In genomic region chr20:5933802-5934436, GRCh38 we compare ENCODE assay signal across 9 cellular contexts. TPM values are rescaled to one million over a fixed set of nuclear protein-coding genes. Genes with fewer than 3 reads are reported as not detected.
DNase-seq lines count a peak whose midpoint lies in the region; ATAC-seq and TF ChIP-seq lines count a peak whose summit lies in the region.
"Had no signal": no experiment of that assay in that cellular context is flagged by ENCODE, and none has a peak within 500 bp of the region (broad histone marks: within the 10 kb centered on the region; RNA-seq: fewer than 3 reads in every experiment).

No MANE protein-coding gene starts in this region.

- no peak overlapping the region for H3K27ac ChIP-seq in testis

- H3K27me3 ChIP-seq in Caco-2 (replicated peaks; ENCODE audit: control insufficient read depth, insufficient read depth, low read length) (no peaks in the 10 kb centered on the region), testis (no peaks in the 10 kb centered on the region)

- H3K27me3 Mint-ChIP-seq in Caco-2 (ENCODE audit: insufficient read depth, unreplicated experiment) = no peaks in the 10 kb centered on the region
- H3K27me3 Mint-ChIP-seq: dendritic cell treated with granulocyte-macrophage colony-stimulating factor and Interleukin-4, amounts not matched to agents 40 ng/mL and 50 ng/mL, for 4 days had no signal

- H3K9me3 Mint-ChIP-seq in Caco-2 (ENCODE audit: unreplicated experiment) = no peaks in the 10 kb centered on the region
- H3K9me3 Mint-ChIP-seq: dendritic cell treated with granulocyte-macrophage colony-stimulating factor and Interleukin-4, amounts not matched to agents 40 ng/mL and 50 ng/mL, for 4 days had no signal

- no peaks in the 10 kb centered on the region for H3K4me1 ChIP-seq in Caco-2
- H3K4me1 ChIP-seq in testis = no peaks in the 10 kb centered on the region

- H3K4me3 ChIP-seq in Caco-2 (ENCODE audit: low read depth, low read length) (no peak overlapping the region), cardiac fibroblast (replicated peaks in 1 of 2; ENCODE audit: low read depth in 2 of 2, low read length in 2 of 2) (no peak overlapping the region), testis (no peak overlapping the region)

- 85 to 91% methylated on average over 7 of the region's 7 CpGs for WGBS in testis, 2 donors

- H3K4me3 Mint-ChIP-seq in Caco-2 (ENCODE audit: unreplicated experiment) = no peak overlapping the region
- H3K4me3 Mint-ChIP-seq: dendritic cell treated with granulocyte-macrophage colony-stimulating factor and Interleukin-4, amounts not matched to agents 40 ng/mL and 50 ng/mL, for 4 days had no signal

- peak; percentile 31 to 51 for TF ChIP-seq CTCF in Caco-2 (IDR thresholded peaks at IDR 0.05; ENCODE audit: insufficient read depth in 1 of 2, low read depth in 1 of 2, low read length in 1 of 2, severe bottlenecking in 1 of 2, unreplicated experiment in 1 of 2)
- TF ChIP-seq CTCF in cardiac fibroblast (IDR thresholded peaks at IDR 0.05; ENCODE audit: low read depth, low read length) = peak; percentile 8
- no peak for TF ChIP-seq CTCF in testis (IDR thresholded peaks at IDR 0.05)

- H3K9me3 ChIP-seq in Caco-2 (no peaks in the 10 kb centered on the region), testis (no peaks in the 10 kb centered on the region)

- intact Hi-C loops in Caco-2 (cut with micrococcal nuclease; ENCODE audit: unreplicated experiment) = loop anchor here (1.0 to 5.0 kb wide), 3 partner anchors 127 to 405 kb away; no protein-coding TSS in a partner anchor
- intact Hi-C loops in testis (cut with DNase I; ENCODE audit: low total_unique reads) = no loop called here

- no peaks in the 10 kb centered on the region for H3K36me3 Mint-ChIP-seq in Caco-2 (ENCODE audit: insufficient read depth, unreplicated experiment)

- no peaks in the 10 kb centered on the region for H3K36me3 ChIP-seq in Caco-2 (ENCODE audit: control insufficient read depth, insufficient read depth, low read length)
- H3K36me3 ChIP-seq in testis (ENCODE audit: low read depth, missing control alignments) = no peaks in the 10 kb centered on the region

- DNase-seq in Caco-2 = peak in 1 of 2 experiments; percentile 60
- DNase-seq in NCI-H146 treated with DMSO at 0.1 percent for 48 hours (lab: John Stamatoyannopoulos, UW; ENCODE audit: unreplicated experiment) = peak; percentile 20
- peak in 1 of 2 donors; percentile 33 for DNase-seq in cardiac fibroblast (ENCODE audit: low read depth in 2 of 2)
- no peak for DNase-seq in stimulated activated naive CD8-positive, alpha-beta T cell treated with anti-CD3 and anti-CD28 coated beads, Interleukin-15, Interleukin-2, amounts not matched to agents 100 U/mL and 50 U/mL, for 24 hours
- no peak for DNase-seq in testis

- no peak for TF ChIP-seq POLR2A in testis (IDR thresholded peaks at IDR 0.05)

- POLR2A ChIA-PET in Caco-2 (lab: Charles Lee) = no interaction called here

- H3K4me1 Mint-ChIP-seq in Caco-2 (ENCODE audit: low read depth, unreplicated experiment) = peaks cover 7% of the 10 kb centered on the region

- CTCF ChIA-PET in Caco-2 (lab: Charles Lee) = interaction anchor here (0.5 to 5.8 kb wide), 4 partner anchors 20 to 405 kb away, joined by 3 to 32 read pairs (median 4); no protein-coding TSS in a partner anchor

- no TSS peak for BruUV-seq in Caco-2 (replicated peaks; lab: Mats Ljungman, UMichigan)

- ATAC-seq in GM18907 (IDR thresholded peaks at IDR 0.05; ENCODE audit: unreplicated experiment) (peak; percentile 65), GM19397 (IDR thresholded peaks at IDR 0.05; ENCODE audit: unreplicated experiment) (no peak), HG03565 (IDR thresholded peaks at IDR 0.05; ENCODE audit: unreplicated experiment) (no peak)
- peak; percentile 60 for ATAC-seq in stimulated activated naive CD8-positive, alpha-beta T cell treated with anti-CD3 and anti-CD28 coated beads, Interleukin-15, Interleukin-2, amounts not matched to agents 100 U/mL and 50 U/mL, for 24 hours

- H3K27ac Mint-ChIP-seq in Caco-2 (ENCODE audit: unreplicated experiment) = no peak overlapping the region
- H3K27ac Mint-ChIP-seq: dendritic cell treated with granulocyte-macrophage colony-stimulating factor and Interleukin-4, amounts not matched to agents 40 ng/mL and 50 ng/mL, for 4 days had no signal

RNA-seq across cellular contexts. Expression of gene TRMT6, which starts 16.4 kb away (rescaled TPM):
- total RNA-seq in Caco-2 (2022) (30.0 and 35.5 TPM in 2 replicates), testis (10 to 100 TPM; 24.0 to 25.1 TPM)
- 21.4 TPM for polyA plus RNA-seq in testis (ENCODE audit: insufficient read depth, low read depth, low replicate concordance)

RNA-seq across cellular contexts. Expression of gene MCM8, which starts 16.5 kb away (rescaled TPM):
- total RNA-seq in Caco-2 (2022) = 36.4 and 38.4 TPM in 2 replicates
- total RNA-seq in testis = 10 to 100 TPM; 19.9 to 25.4 TPM
- 20.3 TPM for polyA plus RNA-seq in testis (ENCODE audit: insufficient read depth, low read depth, low replicate concordance)

RNA-seq across cellular contexts. Expression of gene CHGB, which starts 22.6 kb away (rescaled TPM):
- total RNA-seq in Caco-2 (2022) (0.79 and 0.86 TPM in 2 replicates), testis (10 to 100 TPM; 18.5 to 23.3 TPM)
- 25.7 TPM for polyA plus RNA-seq in testis (ENCODE audit: insufficient read depth, low read depth, low replicate concordance)

Comparison
In these comparisons a context has a peak if more than half of its experiments do, and no peak if none do; other contexts are left out.
1. CTCF ChIP-seq: peak in Caco-2 (2 of 2) and cardiac fibroblast (single experiment); none in testis (0 of 3).
2. ATAC-seq: peak in GM18907 (single experiment) and stimulated activated naive CD8-positive, alpha-beta T cell treated with anti-CD3 and anti-CD28 coated beads, Interleukin-15, Interleukin-2, amounts not matched to agents 100 U/mL and 50 U/mL, for 24 hours (single experiment); none in GM19397 (single experiment) and HG03565 (single experiment).
3. RNA of gene CHGB, which starts 22.6 kb away (total RNA-seq): 18.5 to 23.3 TPM in testis; 0.79 to 0.86 TPM in Caco-2; every median in the first group is over 10 times any median in the second.